Comparison of ENCODE assay signal across 1 cellular context in the genomic region with DNA sequence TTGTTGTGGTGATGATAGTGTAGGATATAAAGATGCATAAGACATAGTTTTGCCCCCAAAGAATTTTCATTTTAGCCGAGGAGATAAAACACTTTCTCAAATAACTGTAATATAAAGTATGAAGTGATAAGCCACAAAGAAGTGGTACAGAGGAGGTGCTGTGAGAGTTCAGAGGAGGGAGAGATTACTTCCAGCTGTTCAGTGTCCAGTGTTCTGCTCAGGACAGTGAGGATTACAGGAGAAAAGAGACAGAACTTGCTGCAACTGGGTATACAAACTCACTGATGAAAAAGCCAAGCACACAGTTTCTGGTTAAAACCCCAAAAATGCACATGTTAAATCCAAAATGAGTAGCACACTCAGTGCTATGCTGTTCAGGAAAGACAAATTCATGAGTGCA.
TF ChIP-seq lines count a peak whose summit lies in the region.

No MANE protein-coding gene starts in this region.

TF ChIP-seq in IMR-90, 13 proteins besides CTCF, POLR2A, EP300 and RAD21 (continued from another document):
- TF ChIP-seq MAZ (IDR thresholded peaks at IDR 0.05; ENCODE audit: borderline replicate concordance, low read depth, low read length): no peak
